38 cellular contexts compared by ENCODE assay signal in genomic region chr6:131769385-131770141, GRCh38. TPM values are rescaled to one million over a fixed set of nuclear protein-coding genes. Genes with fewer than 3 reads are reported as not detected.
"Had no signal": no experiment of that assay in that cellular context is flagged by ENCODE, and none has a peak within 500 bp of the region (broad histone marks: within the 10 kb centered on the region; RNA-seq: fewer than 3 reads in every experiment).

No MANE protein-coding gene starts in this region.

- H3K36me3 ChIP-seq: MG63 had no signal

- H3K27me3 ChIP-seq: MG63 had no signal

- H3K4me3 ChIP-seq: MG63 had no signal

- DNase-seq: Karpas-422, Kasumi-1, MG63, MM.1S, MV-4-11, NCI-H1048, NCI-H1092, NCI-H1092 treated with DMSO at 0.1 percent for 48 hours, NCI-H1105, NCI-H1105 treated with DMSO at 0.1 percent for 48 hours, NCI-H1417, NCI-H1417 treated with DMSO at 0.1 percent for 48 hours, NCI-H1436, NCI-H1436 treated with DMSO at 0.1 percent for 48 hours, NCI-H146, NCI-H1694, NCI-H1694 treated with DMSO at 0.1 percent for 48 hours, NCI-H187, NCI-H187 treated with DMSO at 0.1 percent for 48 hours, NCI-H1930, NCI-H2029, NCI-H2029 treated with DMSO at 0.1 percent for 48 hours, NCI-H2081, NCI-H2081 treated with DMSO at 0.1 percent for 48 hours, NCI-H2107, NCI-H2171, NCI-H2171 treated with DMSO at 0.1 percent for 48 hours, NCI-H2227 treated with DMSO at 0.1 percent for 48 hours, NCI-H226, NCI-H345, NCI-H446, NCI-H446 treated with DMSO at 0.1 percent for 48 hours, NCI-H510A, NCI-H510A treated with DMSO at 0.1 percent for 48 hours had no signal

RNA-seq across cellular contexts. Expression of gene CTAGE9, which starts 58.7 kb away (rescaled TPM):
- total RNA-seq: LHCN-M2, M059J, MCF 10A, NCI-H460 had no signal
